Comparison of ENCODE assay signal across 14 cellular contexts in genomic region chrX:48914593-48915493, GRCh38. TPM values are rescaled to one million over a fixed set of nuclear protein-coding genes. Genes with fewer than 3 reads are reported as not detected.
DNase-seq lines count a peak whose midpoint lies in the region; ATAC-seq and TF ChIP-seq lines count a peak whose summit lies in the region.
"Had no signal": no experiment of that assay in that cellular context is flagged by ENCODE, and none has a peak within 500 bp of the region (broad histone marks: within the 10 kb centered on the region; RNA-seq: fewer than 3 reads in every experiment).

No MANE protein-coding gene starts in this region.

- peaks cover 8% of the 10 kb centered on the region for H3K27me3 Mint-ChIP-seq in activated naive CD4-positive, alpha-beta T cell treated with anti-CD3 and anti-CD28 coated beads, Interleukin-2, amount 10 ng/mL, durations not matched to agents 7 days and 5 days
- H3K27me3 Mint-ChIP-seq in T-helper 17 cell, result no peaks in the 10 kb centered on the region
- H3K27me3 Mint-ChIP-seq in endodermal cell (ENCODE audit: insufficient read depth), result no peaks in the 10 kb centered on the region

- peaks cover 55% of the 10 kb centered on the region for H3K4me1 Mint-ChIP-seq in activated naive CD4-positive, alpha-beta T cell treated with anti-CD3 and anti-CD28 coated beads, Interleukin-2, amount 10 ng/mL, durations not matched to agents 7 days and 5 days
- peaks cover 52% of the 10 kb centered on the region for H3K4me1 Mint-ChIP-seq in T-helper 17 cell
- H3K4me1 Mint-ChIP-seq in endodermal cell, result peaks cover 19% of the 10 kb centered on the region

- 94 to 100% methylated on average over 4 to 11 of the region's 13 CpGs for WGBS in endodermal cell (ENCODE audit: insufficient coverage in 1 of 2, insufficient read length in 1 of 2), 2 experiments

- no peak for DNase-seq in activated naive CD4-positive, alpha-beta T cell treated with anti-CD3 and anti-CD28 coated beads, Interleukin-2, amount 10 ng/mL, durations not matched to agents 7 days and 5 days
- DNase-seq in activated naive CD4-positive, alpha-beta T cell treated with anti-CD3 and anti-CD28 coated beads, Interleukin-2, amount 50 U/mL, for 16 hours, result no peak
- no peak for DNase-seq in T-helper 17 cell
- DNase-seq in endodermal cell, result no peak
- no peak for DNase-seq in tibial artery
- DNase-seq in H4 (ENCODE audit: low spot score), result no peak
- DNase-seq in DMS 273 treated with DMSO at 0.1 percent for 48 hours (lab: John Stamatoyannopoulos, UW), result no peak
- DNase-seq: activated effector memory CD4-positive, alpha-beta T cell treated with anti-CD3 and anti-CD28 coated beads, Interleukin-2, amount 50 U/mL, for 16 hours; NCI-H1436 treated with DMSO at 0.1 percent for 48 hours; occipital lobe; Peyer's patch; stimulated activated naive CD4-positive, alpha-beta T cell treated with Interleukin-2 at 50 U/mL for 16 hours had no signal

- no peak overlapping the region for H3K27ac ChIP-seq in endodermal cell (ENCODE audit: low read depth, low read length)
- H3K27ac ChIP-seq in tibial artery, result no peak overlapping the region
- H3K27ac ChIP-seq: gastroesophageal sphincter, Peyer's patch had no signal

- H3K4me3 ChIP-seq in endodermal cell (ENCODE audit: low read length), result no peak overlapping the region
- no peak overlapping the region for H3K4me3 ChIP-seq in tibial artery
- H3K4me3 ChIP-seq: gastroesophageal sphincter, Peyer's patch had no signal

- H3K4me3 Mint-ChIP-seq in activated naive CD4-positive, alpha-beta T cell treated with anti-CD3 and anti-CD28 coated beads, Interleukin-2, amount 10 ng/mL, durations not matched to agents 7 days and 5 days, result peak overlapping the region; percentile 94
- peak overlapping the region; percentile 91 for H3K4me3 Mint-ChIP-seq in T-helper 17 cell
- peak overlapping the region; percentile 90 for H3K4me3 Mint-ChIP-seq in endodermal cell

- H3K27me3 ChIP-seq in endodermal cell (ENCODE audit: control insufficient read depth, insufficient read depth, low read length, poor library complexity, severe bottlenecking), result no peaks in the 10 kb centered on the region
- H3K27me3 ChIP-seq in tibial artery, result no peaks in the 10 kb centered on the region
- H3K27me3 ChIP-seq: gastroesophageal sphincter, Peyer's patch had no signal

- H3K9ac ChIP-seq in endodermal cell (ENCODE audit: extremely low read depth, low read length, poor library complexity, severe bottlenecking), result no peak overlapping the region

- no peaks in the 10 kb centered on the region for H3K9me3 ChIP-seq in T-helper 17 cell (ENCODE audit: control insufficient read depth, low read length, poor library complexity, severe bottlenecking)
- no peaks in the 10 kb centered on the region for H3K9me3 ChIP-seq in endodermal cell (ENCODE audit: control insufficient read depth, low read length)
- no peaks in the 10 kb centered on the region for H3K9me3 ChIP-seq in tibial artery
- H3K9me3 ChIP-seq: gastroesophageal sphincter, Peyer's patch had no signal

- CTCF ChIA-PET in activated naive CD4-positive, alpha-beta T cell treated with anti-CD3 and anti-CD28 coated beads, Interleukin-2, amount 10 ng/mL, durations not matched to agents 7 days and 5 days (lab: Charles Lee), result interaction anchor here (1.5 to 2.3 kb wide), 2 partner anchors 22 to 32 kb away, joined by 6 to 9 read pairs; no protein-coding TSS in a partner anchor

- no peaks in the 10 kb centered on the region for H3K4me1 ChIP-seq in endodermal cell (ENCODE audit: control insufficient read depth, insufficient read depth, low read length)
- H3K4me1 ChIP-seq in tibial artery, result peaks cover 0 to 32% (median 13%) of the 10 kb centered on the region in 4 donors

- H3K9me3 Mint-ChIP-seq in activated naive CD4-positive, alpha-beta T cell treated with anti-CD3 and anti-CD28 coated beads, Interleukin-2, amount 10 ng/mL, durations not matched to agents 7 days and 5 days, result no peaks in the 10 kb centered on the region
- H3K9me3 Mint-ChIP-seq in endodermal cell, result peaks cover 59% of the 10 kb centered on the region

- H3K27ac Mint-ChIP-seq in activated naive CD4-positive, alpha-beta T cell treated with anti-CD3 and anti-CD28 coated beads, Interleukin-2, amount 10 ng/mL, durations not matched to agents 7 days and 5 days, result peak overlapping the region; percentile 95
- H3K27ac Mint-ChIP-seq in T-helper 17 cell, result peak overlapping the region; percentile 97
- H3K27ac Mint-ChIP-seq in endodermal cell, result peak overlapping the region; percentile 64

- H3K36me3 Mint-ChIP-seq in activated naive CD4-positive, alpha-beta T cell treated with anti-CD3 and anti-CD28 coated beads, Interleukin-2, amount 10 ng/mL, durations not matched to agents 7 days and 5 days, result peaks cover 69% of the 10 kb centered on the region
- peaks cover 12% of the 10 kb centered on the region for H3K36me3 Mint-ChIP-seq in T-helper 17 cell (ENCODE audit: low read depth)
- H3K36me3 Mint-ChIP-seq in endodermal cell (ENCODE audit: low read depth), result peaks cover 47% of the 10 kb centered on the region

- no peak for TF ChIP-seq CTCF in endodermal cell (conservative IDR thresholded peaks at IDR 0.05)
- no peak for TF ChIP-seq CTCF in tibial artery (IDR thresholded peaks at IDR 0.05)

- H3K36me3 ChIP-seq in endodermal cell (ENCODE audit: control insufficient read depth, insufficient read depth, low read length) (peaks cover 35% of the 10 kb centered on the region), tibial artery (peaks cover 0 to 8% (median 0%) of the 10 kb centered on the region in 3 donors)

- intact Hi-C loops in tibial artery (cut with DNase I; ENCODE audit: low total_unique reads), result no loop called here

- ATAC-seq in T-helper 17 cell (no peak), HG02610 (IDR thresholded peaks at IDR 0.05; ENCODE audit: unreplicated experiment) (no peak)
- ATAC-seq: gastroesophageal sphincter had no signal

RNA-seq across cellular contexts. Expression of gene SLC35A2, which starts 3.4 kb away (rescaled TPM):
- 10 to 100 TPM; 34.8 to 50.7 TPM for total RNA-seq in T-helper 17 cell
- total RNA-seq in endodermal cell, result 10 to 100 TPM; 22.8 to 24.7 TPM
- polyA plus RNA-seq in endodermal cell (2013, experiment 1 of 2), result 14.2 TPM
- polyA plus RNA-seq in endodermal cell (2013, experiment 2 of 2), result 17.5 TPM
- 23.2 and 32.8 TPM in 2 replicates for total RNA-seq in H4 (2014; rRNA removed; shearing (Covaris generic))

RNA-seq across cellular contexts. Expression of gene PIM2, which starts 4.0 kb away (rescaled TPM):
- 100 to 1,000 TPM; 301 to 481 TPM for total RNA-seq in T-helper 17 cell
- 10 to 100 TPM; 26.2 to 94.0 TPM for total RNA-seq in endodermal cell
- 17.8 TPM for polyA plus RNA-seq in endodermal cell (2013, experiment 1 of 2)
- polyA plus RNA-seq in endodermal cell (2013, experiment 2 of 2), result 16.2 TPM
- 10.8 and 11.9 TPM in 2 replicates for total RNA-seq in H4 (2014; rRNA removed; shearing (Covaris generic))

RNA-seq across cellular contexts. Expression of gene PQBP1, which starts 17.1 kb away (rescaled TPM):
- total RNA-seq in T-helper 17 cell (10 to 100 TPM; 66.7 to 68.8 TPM), endodermal cell (10 to 100 TPM; 46.6 to 69.0 TPM)
- polyA plus RNA-seq in endodermal cell (2013, experiment 1 of 2), result 57.8 TPM
- polyA plus RNA-seq in endodermal cell (2013, experiment 2 of 2), result 51.3 TPM
- 53.0 and 61.4 TPM in 2 replicates for total RNA-seq in H4 (2014; rRNA removed; shearing (Covaris generic))

RNA-seq across cellular contexts. Expression of gene TIMM17B, which starts 17.3 kb away (rescaled TPM):
- 10 to 100 TPM; 33.6 to 41.9 TPM for total RNA-seq in T-helper 17 cell
- total RNA-seq in endodermal cell, result 10 to 100 TPM; 78.6 to 83.3 TPM
- polyA plus RNA-seq in endodermal cell (2013, experiment 1 of 2), result 76.0 TPM
- 62.0 TPM for polyA plus RNA-seq in endodermal cell (2013, experiment 2 of 2)
- total RNA-seq in H4 (2014; rRNA removed; shearing (Covaris generic)), result 59.1 and 61.2 TPM in 2 replicates

RNA-seq across cellular contexts. Expression of gene OTUD5, which starts 42.6 kb away (rescaled TPM):
- total RNA-seq in T-helper 17 cell (10 to 100 TPM; 91.0 to 91.6 TPM), endodermal cell (10 to 100 TPM; 50.3 to 56.5 TPM)
- polyA plus RNA-seq in endodermal cell (2013, experiment 1 of 2), result 41.2 TPM
- 40.7 TPM for polyA plus RNA-seq in endodermal cell (2013, experiment 2 of 2)
- total RNA-seq in H4 (2014; rRNA removed; shearing (Covaris generic)), result 22.3 and 34.2 TPM in 2 replicates
